In genomic region chr10:28544058-28544457, GRCh38 we compare ENCODE assay signal across 1 cellular context.
TF ChIP-seq lines count a peak whose summit lies in the region.

No MANE protein-coding gene starts in this region.

TF ChIP-seq in WTC11, 78 proteins besides CTCF, POLR2A, EP300 and RAD21 (continued from another document):
- TF ChIP-seq ARID4B (CRISPR knock-in tag; IDR thresholded peaks at IDR 0.05; ENCODE audit: borderline replicate concordance): no peak
- TF ChIP-seq FOXP1 (CRISPR knock-in tag; IDR thresholded peaks at IDR 0.05; ENCODE audit: borderline replicate concordance): no peak
- TF ChIP-seq RELA (CRISPR knock-in tag; IDR thresholded peaks at IDR 0.05; ENCODE audit: borderline replicate concordance): no peak
- TF ChIP-seq ZNF138 (CRISPR knock-in tag; conservative IDR thresholded peaks at IDR 0.05): no peak
- no peak for TF ChIP-seq AR (CRISPR knock-in tag; IDR thresholded peaks at IDR 0.05)
- no peak for TF ChIP-seq USF2 (CRISPR knock-in tag; IDR thresholded peaks at IDR 0.05)
- TF ChIP-seq GTF2I (CRISPR knock-in tag; conservative IDR thresholded peaks at IDR 0.05): no peak
- TF ChIP-seq ZNF532 (CRISPR knock-in tag; IDR thresholded peaks at IDR 0.05; ENCODE audit: borderline replicate concordance): no peak
- TF ChIP-seq TEAD1 (CRISPR knock-in tag; IDR thresholded peaks at IDR 0.05): no peak
- no peak for TF ChIP-seq CREM (CRISPR knock-in tag; IDR thresholded peaks at IDR 0.05)
- no peak for TF ChIP-seq MLX (CRISPR knock-in tag; IDR thresholded peaks at IDR 0.05)
